Comparison of ENCODE assay signal across 8 cellular contexts in the genomic region with DNA sequence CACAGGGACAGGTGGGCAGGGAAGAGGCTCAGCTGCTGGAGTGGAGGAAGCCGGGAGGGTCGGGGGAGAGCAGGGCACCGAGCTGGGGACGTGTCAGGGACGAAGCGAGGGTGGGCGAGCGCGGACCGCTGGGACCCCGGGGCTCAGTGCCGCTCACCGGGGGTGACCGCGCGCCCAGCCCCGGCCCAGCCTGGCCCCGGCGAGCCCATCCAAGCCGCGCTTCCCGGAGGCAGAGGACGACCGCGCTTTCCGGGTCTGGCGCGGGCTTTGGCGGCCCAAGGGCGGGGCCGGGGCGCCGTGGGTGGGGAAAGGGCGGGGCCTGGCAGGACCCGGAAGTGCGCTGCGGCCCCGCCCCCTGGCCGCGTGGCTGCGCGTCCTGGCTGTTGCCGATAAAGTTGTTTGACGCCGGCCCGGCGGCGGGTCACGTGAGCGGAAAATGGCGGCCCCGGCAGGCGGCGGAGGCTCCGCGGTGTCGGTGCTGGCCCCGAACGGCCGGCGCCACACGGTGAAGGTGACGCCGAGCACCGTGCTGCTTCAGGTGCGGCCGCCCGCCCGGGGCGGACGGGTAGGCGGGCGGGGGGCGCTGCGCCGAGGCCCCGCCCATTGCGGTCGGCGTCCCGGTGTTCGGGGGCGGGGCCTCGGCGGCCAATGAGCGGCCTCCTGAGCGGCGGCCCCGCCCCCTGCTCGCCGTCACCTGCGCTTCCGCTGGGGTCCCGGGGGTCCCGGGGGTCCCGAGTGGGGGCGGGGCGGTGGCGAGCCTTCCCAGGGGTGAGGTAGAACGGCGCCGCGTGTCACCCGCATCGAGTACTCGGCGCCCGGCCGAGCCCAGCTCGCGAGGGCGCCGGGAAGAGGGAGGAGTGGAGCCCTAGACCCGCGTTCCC. TPM values are rescaled to one million over a fixed set of nuclear protein-coding genes. Genes with fewer than 3 reads are reported as not detected.
DNase-seq lines count a peak whose midpoint lies in the region; ATAC-seq, FAIRE-seq and TF ChIP-seq lines count a peak whose summit lies in the region.

Gene ASPSCR1 (plus strand): TSS at position 419 of the 881 bp plus-strand sequence. CDS start 18 bp downstream, at position 437.

- peak within 1 kb of the TSS; percentile 96 for H3K27ac ChIP-seq in psoas muscle

- no peak for TF ChIP-seq CTCF in psoas muscle (IDR thresholded peaks at IDR 0.05)

- peaks cover 4 to 23% of the 10 kb centered on the region in 2 donors for H3K36me3 ChIP-seq in psoas muscle (ENCODE audit: insufficient read depth in 1 of 2, low read depth in 1 of 2)

- H3K27ac Mint-ChIP-seq in T-helper 17 cell, result peak within 1 kb of the TSS; percentile 96

- ATAC-seq in HG02678 (IDR thresholded peaks at IDR 0.05; ENCODE audit: unreplicated experiment) (peak; percentile 84), T-helper 17 cell (peak; percentile 95), left ventricle myocardium superior (peak; percentile 98), psoas muscle (peak; percentile 95 to 97 (median 96))

- peaks cover 1% of the 10 kb centered on the region for H3K36me3 Mint-ChIP-seq in T-helper 17 cell (ENCODE audit: low read depth)

- H3K27me3 ChIP-seq in psoas muscle (ENCODE audit: insufficient read depth in 3 of 3, low read length in 2 of 3), result no peaks in the 10 kb centered on the region

- H3K27me3 Mint-ChIP-seq in T-helper 17 cell, result no peaks in the 10 kb centered on the region

- H3K4me3 ChIP-seq in psoas muscle, result peak within 1 kb of the TSS; percentile 78

- H3K4me3 Mint-ChIP-seq in T-helper 17 cell, result peak within 1 kb of the TSS; percentile 97

- H3K4me1 Mint-ChIP-seq in T-helper 17 cell, result peaks cover 19% of the 10 kb centered on the region

- WGBS in psoas muscle, 3 donors, result 0 to 1% (median 1%) methylated on average over 37 to 115 of the region's 115 CpGs

- TF ChIP-seq POLR2A in GM12892 (IDR thresholded peaks at IDR 0.05; ENCODE audit: low read depth, low read length), result peak; percentile 84; the same call in 1 of the 2 replicates

- peak; percentile 90 for FAIRE-seq in GM12892 (lab: Jason Lieb, UNC)

- H3K4me1 ChIP-seq in psoas muscle, result peaks cover 9% of the 10 kb centered on the region

- DNase-seq in GM12892 (ENCODE audit: insufficient read length), result peak; percentile 87
- DNase-seq in NCI-H128 (lab: John Stamatoyannopoulos, UW; ENCODE audit: unreplicated experiment), result peak; percentile 71
- DNase-seq in T-helper 17 cell, result peak; percentile 86 to 94 (median 87)
- DNase-seq in amniotic stem cell (lab: John Stamatoyannopoulos, UW), result peak; percentile 72
- peak; percentile 97 for DNase-seq in left ventricle myocardium superior
- peak; percentile 93 to 97 for DNase-seq in psoas muscle
- DNase-seq in ureter (ENCODE audit: low spot score), result peak; percentile 93

- H3K9me3 ChIP-seq in T-helper 17 cell (ENCODE audit: control insufficient read depth, low read length, poor library complexity, severe bottlenecking) (no peaks in the 10 kb centered on the region), psoas muscle (no peaks in the 10 kb centered on the region)

- intact Hi-C loops in left ventricle myocardium superior (cut with micrococcal nuclease), result no loop called here
- intact Hi-C loops in psoas muscle (cut with DNase I), result loop anchor here in 1 of 2 donors (5.0 kb wide), 1 partner anchor 40 kb away; no protein-coding TSS in a partner anchor

RNA-seq across cellular contexts. Expression of gene ASPSCR1, which starts in this region (rescaled TPM):
- 12.7 TPM for polyA plus RNA-seq in GM12892 (2012; ENCODE audit: missing spikeins)
- total RNA-seq in T-helper 17 cell, result 10 to 100 TPM; 38.1 to 40.1 TPM
- total RNA-seq in left ventricle myocardium superior, result 25.4 TPM
- total RNA-seq in psoas muscle, result 10 to 100 TPM; 27.7 to 37.4 (median 35.0) TPM
- polyA plus RNA-seq in psoas muscle, result 10 to 100 TPM; 27.9 to 33.1 (median 33.0) TPM
- total RNA-seq in ureter, result 52.4 TPM

Comparison
In these comparisons a context has a peak if more than half of its experiments do, and no peak if none do; other contexts are left out.
1. Peak in every context shown above with its lines: DNase-seq, ATAC-seq, H3K4me3 ChIP-seq and H3K27ac ChIP-seq.